Comparison of ENCODE assay signal across 13 cellular contexts in the genomic region with DNA sequence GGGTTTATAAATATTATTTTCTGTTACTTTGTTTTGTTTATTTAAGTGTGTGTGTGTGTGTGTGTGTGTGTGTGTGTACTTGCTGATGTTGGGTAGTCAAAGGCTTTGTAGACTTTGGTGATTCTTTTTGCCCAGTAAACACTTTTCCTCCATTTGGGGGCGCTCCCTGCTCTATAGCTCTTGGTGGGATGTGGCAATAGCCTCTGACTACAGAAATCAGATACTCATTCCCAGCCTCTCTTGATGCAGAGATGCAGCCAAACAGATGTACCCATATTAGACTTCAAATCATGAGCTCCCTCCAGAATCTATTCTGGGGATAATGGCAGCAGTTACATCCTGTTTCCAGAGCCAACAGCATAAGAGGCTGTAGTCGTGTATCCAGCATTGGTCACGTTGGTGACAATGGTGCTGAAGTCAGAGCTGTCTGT. TPM values are rescaled to one million over a fixed set of nuclear protein-coding genes. Genes with fewer than 3 reads are reported as not detected.
DNase-seq lines count a peak whose midpoint lies in the region; ATAC-seq and TF ChIP-seq lines count a peak whose summit lies in the region.
"Had no signal": no experiment of that assay in that cellular context is flagged by ENCODE, and none has a peak within 500 bp of the region (broad histone marks: within the 10 kb centered on the region; RNA-seq: fewer than 3 reads in every experiment).

No MANE protein-coding gene starts in this region.

- H3K4me3 ChIP-seq in BE2C (ENCODE audit: low read depth, low read length) (no peak overlapping the region), body of pancreas (no peak overlapping the region)
- H3K4me3 ChIP-seq: breast epithelium had no signal

- DNase-seq in BE2C (peak; percentile 51), LHCN-M2 (ENCODE audit: low read depth) (peak; percentile 52), body of pancreas (peak; percentile 14 to 25 (median 20)), iris pigment epithelial cell (ENCODE audit: low read depth) (peak; percentile 70), SKM-1 (lab: John Stamatoyannopoulos, UW; ENCODE audit: unreplicated experiment) (no peak), T-helper 1 cell (no peak)
- no peak for DNase-seq in activated CD4-positive, alpha-beta T cell treated with anti-CD3 and anti-CD28 coated beads for 1 hour
- DNase-seq: GOT3 had no signal

- 43 to 56% methylated on average over 3 of the region's 3 CpGs for WGBS in body of pancreas, 2 donors

- no peak for ATAC-seq in body of pancreas
- ATAC-seq in GM18867 (IDR thresholded peaks at IDR 0.05; ENCODE audit: unreplicated experiment), result no peak

- TF ChIP-seq POLR2A in body of pancreas (IDR thresholded peaks at IDR 0.05), result no peak

- H3K27me3 ChIP-seq in BE2C, result 0 out of 2 replicates have a peak, but pooled peaks cover 6% of the 10 kb centered on the region
- H3K27me3 ChIP-seq in body of pancreas, result no peaks in the 10 kb centered on the region
- H3K27me3 ChIP-seq: breast epithelium had no signal

- H3K27ac ChIP-seq in body of pancreas, result no peak overlapping the region
- H3K27ac ChIP-seq: breast epithelium, KMS-11, VCaP had no signal

- H3K4me1 ChIP-seq in BE2C, result 0 out of 2 replicates have a peak, but pooled peaks cover 3% of the 10 kb centered on the region
- H3K4me1 ChIP-seq in body of pancreas, result no peaks in the 10 kb centered on the region
- H3K4me1 ChIP-seq: breast epithelium had no signal

- H3K9me3 ChIP-seq in BE2C (no peaks in the 10 kb centered on the region), body of pancreas (no peaks in the 10 kb centered on the region)

- intact Hi-C loops in body of pancreas (cut with DNase I), result no loop called here

- peak; percentile 61 for TF ChIP-seq CTCF in BE2C (IDR thresholded peaks at IDR 0.05; ENCODE audit: low read depth, low read length)
- TF ChIP-seq CTCF in body of pancreas (IDR thresholded peaks at IDR 0.05), result peak in 4 of 7 experiments; percentile 23 to 33 (median 30)

- H3K36me3 ChIP-seq in BE2C, result no peaks in the 10 kb centered on the region
- H3K36me3 ChIP-seq in body of pancreas (replicated peaks in 1 of 2; ENCODE audit: insufficient read depth in 1 of 2, low read depth in 2 of 2), result no peaks in the 10 kb centered on the region
- H3K36me3 ChIP-seq: breast epithelium had no signal

RNA-seq across cellular contexts. Expression of gene APOL5, which starts 33.4 kb away (rescaled TPM):
- polyA plus RNA-seq in BE2C (2012; ENCODE audit: insufficient read depth, insufficient read length, low read depth), result not detected
- total RNA-seq in LHCN-M2 (2014; rRNA removed), result not detected in 2 replicates
- polyA plus RNA-seq in LHCN-M2 (2012), result not detected
- not detected for total RNA-seq in body of pancreas
- total RNA-seq: breast epithelium, mesenteric fat pad had no signal

RNA-seq across cellular contexts. Expression of gene APOL6, which starts 36.0 kb away (rescaled TPM):
- 0.09 TPM for polyA plus RNA-seq in BE2C (2012; ENCODE audit: insufficient read depth, insufficient read length, low read depth)
- total RNA-seq in LHCN-M2 (2014; rRNA removed) (4.2 and 7.7 TPM in 2 replicates), body of pancreas (1 to 10 TPM; 6.0 to 7.9 TPM)
- polyA plus RNA-seq in LHCN-M2 (2012), result 1.8 TPM

Comparison
In these comparisons a context has a peak if more than half of its experiments do, and no peak if none do; other contexts are left out.
1. DNase-seq: peak in BE2C (single experiment), LHCN-M2 (single experiment), body of pancreas (4 of 4) and iris pigment epithelial cell (single experiment); none in SKM-1 (single experiment), T-helper 1 cell (0 of 5) and activated CD4-positive, alpha-beta T cell treated with anti-CD3 and anti-CD28 coated beads for 1 hour (single experiment).